ENCODE assay signal across 8 cellular contexts in the genomic region with DNA sequence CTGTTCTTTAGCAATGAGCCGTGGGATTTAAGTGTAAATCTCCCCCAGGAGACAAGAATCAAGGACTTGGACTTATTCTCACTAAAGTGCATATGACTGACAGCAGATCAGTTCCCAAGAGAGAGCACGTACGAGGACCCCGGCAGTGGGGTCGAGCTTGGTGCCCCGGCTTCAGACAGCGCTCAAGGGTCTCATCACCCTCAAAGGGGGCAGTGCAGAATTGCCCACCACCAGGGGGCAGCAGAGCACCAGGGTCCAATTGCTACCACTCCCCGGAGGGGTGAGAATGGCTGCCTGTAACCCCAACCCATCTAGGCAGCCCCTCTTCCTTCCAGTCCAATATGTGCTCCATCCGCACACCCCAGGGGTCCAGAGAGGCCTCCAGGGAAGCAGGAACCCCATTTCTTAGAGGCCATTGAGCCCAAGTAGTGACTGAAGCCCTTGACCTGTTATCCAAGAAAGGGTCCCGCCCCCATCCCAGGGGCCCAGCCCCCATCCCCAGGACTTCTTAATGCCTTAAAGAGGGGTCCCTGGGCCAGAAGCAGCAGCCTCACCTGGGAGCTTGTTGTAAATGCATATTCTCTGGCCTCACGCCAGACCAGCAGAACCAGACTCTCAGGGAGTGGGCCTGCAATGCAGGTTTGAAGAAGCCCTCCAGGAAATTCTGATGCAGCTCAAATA.
DNase-seq lines count a peak whose midpoint lies in the region; ATAC-seq, FAIRE-seq and TF ChIP-seq lines count a peak whose summit lies in the region.

No MANE protein-coding gene starts in this region.

- peak; percentile 96 for TF ChIP-seq CTCF in LNCAP (IDR thresholded peaks at IDR 0.05)
- TF ChIP-seq CTCF in coronary artery (IDR thresholded peaks at IDR 0.05), result peak; percentile 70

- peak; percentile 19 for DNase-seq in DMS114 treated with DMSO at 0.1 percent for 48 hours (lab: John Stamatoyannopoulos, UW; ENCODE audit: unreplicated experiment)
- peak; percentile 57 to 72 for DNase-seq in activated CD4-positive, alpha-beta T cell treated with anti-CD3 and anti-CD28 coated beads for 4 hours
- DNase-seq in coronary artery (ENCODE audit: low spot score), result no peak
- DNase-seq in midbrain (lab: John Stamatoyannopoulos, UW), result peak; percentile 34
- peak; percentile 34 to 35 for DNase-seq in stimulated activated CD8-positive, alpha-beta memory T cell treated with anti-CD3 and anti-CD28 coated beads, Interleukin-7, amount 100 ng/mL, for 4 hours (ENCODE audit: low read depth in 2 of 2)
- DNase-seq in RCC 7860 (ENCODE audit: low spot score), result no peak

- ATAC-seq in GM18861 (IDR thresholded peaks at IDR 0.05; ENCODE audit: unreplicated experiment), result no peak

- H3K4me3 ChIP-seq in coronary artery, result no peak overlapping the region

- FAIRE-seq in RCC 7860 (lab: Jason Lieb, UNC), result no peak

- peak overlapping the region in 1 of 2 donors; percentile 60 for H3K27ac ChIP-seq in coronary artery

Comparison
In these comparisons a context has a peak if more than half of its experiments do, and no peak if none do; other contexts are left out.
1. DNase-seq: peak in DMS114 treated with DMSO at 0.1 percent for 48 hours (single experiment), activated CD4-positive, alpha-beta T cell treated with anti-CD3 and anti-CD28 coated beads for 4 hours (2 of 2), midbrain (single experiment) and stimulated activated CD8-positive, alpha-beta memory T cell treated with anti-CD3 and anti-CD28 coated beads, Interleukin-7, amount 100 ng/mL, for 4 hours (2 of 2); none in coronary artery (single experiment) and RCC 7860 (single experiment).